ENCODE assay signal across 29 cellular contexts in the genomic region with DNA sequence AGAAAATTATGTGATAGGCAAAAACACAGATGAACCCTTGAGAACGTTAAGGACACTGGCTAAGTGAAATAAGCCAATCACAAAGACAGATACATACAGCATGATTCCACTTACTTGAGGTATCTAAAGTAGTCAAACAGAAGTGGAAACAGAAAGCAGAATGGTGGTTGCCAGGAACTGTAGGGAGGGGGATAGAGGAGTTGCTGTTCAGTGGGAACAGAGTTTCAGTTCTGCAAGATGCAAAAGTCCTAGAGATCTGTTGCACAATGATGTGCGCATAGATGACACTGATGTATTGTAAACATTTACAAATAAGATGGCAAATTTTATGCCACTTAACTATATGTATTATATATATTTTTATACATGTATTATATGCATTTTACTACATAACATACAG. TPM values are rescaled to one million over a fixed set of nuclear protein-coding genes. Genes with fewer than 3 reads are reported as not detected.
DNase-seq lines count a peak whose midpoint lies in the region; ATAC-seq and TF ChIP-seq lines count a peak whose summit lies in the region.
"Had no signal": no experiment of that assay in that cellular context is flagged by ENCODE, and none has a peak within 500 bp of the region (broad histone marks: within the 10 kb centered on the region; RNA-seq: fewer than 3 reads in every experiment).

No MANE protein-coding gene starts in this region.

- no peak overlapping the region for H3K4me3 Mint-ChIP-seq in CD14-positive monocyte
- H3K4me3 Mint-ChIP-seq: activated CD4-positive, alpha-beta memory T cell treated with anti-CD3 and anti-CD28 coated beads for 36 hours; activated naive CD4-positive, alpha-beta T cell treated with anti-CD3 and anti-CD28 coated beads, Interleukin-2, amount 10 ng/mL, durations not matched to agents 7 days and 5 days; CD8-positive, alpha-beta T cell; central memory CD8-positive, alpha-beta T cell; dendritic cell treated with granulocyte-macrophage colony-stimulating factor and Interleukin-4, amounts not matched to agents 40 ng/mL and 50 ng/mL, for 4 days; IgD-negative memory B cell had no signal

- peaks cover 17% of the 10 kb centered on the region for H3K4me1 Mint-ChIP-seq in CD14-positive monocyte
- H3K4me1 Mint-ChIP-seq: activated naive CD4-positive, alpha-beta T cell treated with anti-CD3 and anti-CD28 coated beads, Interleukin-2, amount 10 ng/mL, durations not matched to agents 7 days and 5 days; central memory CD8-positive, alpha-beta T cell; IgD-negative memory B cell had no signal

- 78% methylated on average over 2 of the region's 2 CpGs for WGBS in esophagus muscularis mucosa

- peak overlapping the region in 4 of 7 donors; percentile 19 to 82 (median 58) for H3K27ac Mint-ChIP-seq in CD14-positive monocyte
- H3K27ac Mint-ChIP-seq: activated CD4-positive, alpha-beta memory T cell treated with anti-CD3 and anti-CD28 coated beads for 36 hours; activated naive CD4-positive, alpha-beta T cell treated with anti-CD3 and anti-CD28 coated beads, Interleukin-2, amount 10 ng/mL, durations not matched to agents 7 days and 5 days; CD8-positive, alpha-beta T cell; dendritic cell treated with granulocyte-macrophage colony-stimulating factor and Interleukin-4, amounts not matched to agents 40 ng/mL and 50 ng/mL, for 4 days; IgD-negative memory B cell; progenitor cell of endocrine pancreas had no signal

- H3K9me3 Mint-ChIP-seq in CD14-positive monocyte = peaks cover 0 to 7% (median 0%) of the 10 kb centered on the region in 7 donors
- H3K9me3 Mint-ChIP-seq: activated naive CD4-positive, alpha-beta T cell treated with anti-CD3 and anti-CD28 coated beads, Interleukin-2, amount 10 ng/mL, durations not matched to agents 7 days and 5 days; central memory CD8-positive, alpha-beta T cell; dendritic cell treated with granulocyte-macrophage colony-stimulating factor and Interleukin-4, amounts not matched to agents 40 ng/mL and 50 ng/mL, for 4 days had no signal

- TF ChIP-seq CTCF in CD14-positive monocyte (IDR thresholded peaks at IDR 0.05) (no peak), esophagus muscularis mucosa (IDR thresholded peaks at IDR 0.05) (no peak)

- H3K9me3 ChIP-seq in esophagus muscularis mucosa = peaks cover 0 to 6% (median 2%) of the 10 kb centered on the region in 4 donors
- H3K9me3 ChIP-seq: adrenal gland, neutrophil, right lobe of liver, thyroid gland had no signal

- intact Hi-C loops in CD14-positive monocyte (cut with micrococcal nuclease) = no loop called here
- intact Hi-C loops in esophagus muscularis mucosa (cut with DNase I) = no loop called here

- TF ChIP-seq EP300 in esophagus muscularis mucosa (IDR thresholded peaks at IDR 0.05) = no peak

- H3K36me3 Mint-ChIP-seq in CD14-positive monocyte = peaks cover 0 to 3% of the 10 kb centered on the region in 2 donors
- H3K36me3 Mint-ChIP-seq: activated naive CD4-positive, alpha-beta T cell treated with anti-CD3 and anti-CD28 coated beads, Interleukin-2, amount 10 ng/mL, durations not matched to agents 7 days and 5 days; CD8-positive, alpha-beta T cell had no signal

- no peaks in the 10 kb centered on the region for H3K4me1 ChIP-seq in esophagus muscularis mucosa
- H3K4me1 ChIP-seq: adrenal gland, right lobe of liver, thyroid gland had no signal

- H3K27me3 ChIP-seq in esophagus muscularis mucosa = no peaks in the 10 kb centered on the region
- no peaks in the 10 kb centered on the region for H3K27me3 ChIP-seq in H7 (ENCODE audit: control insufficient read depth, insufficient read depth, low read length)
- H3K27me3 ChIP-seq: adrenal gland, neutrophil, right lobe of liver, thyroid gland had no signal

- H3K36me3 ChIP-seq in esophagus muscularis mucosa (no peaks in the 10 kb centered on the region), H7 (replicated peaks; ENCODE audit: control insufficient read depth, insufficient read depth, low read length) (no peaks in the 10 kb centered on the region)
- H3K36me3 ChIP-seq: adrenal gland, left ventricle myocardium inferior, neutrophil, right lobe of liver, thyroid gland had no signal

- H3K4me3 ChIP-seq in esophagus muscularis mucosa (no peak overlapping the region), H7 (ENCODE audit: insufficient read depth, low read depth, low read length) (no peak overlapping the region)
- H3K4me3 ChIP-seq: A549, adrenal gland, GM23248, left ventricle myocardium inferior, right lobe of liver, thyroid gland had no signal

- peaks cover 2 to 10% (median 6%) of the 10 kb centered on the region in 3 donors for H3K27me3 Mint-ChIP-seq in CD14-positive monocyte (ENCODE audit: low read depth in 3 of 3)
- H3K27me3 Mint-ChIP-seq: activated CD4-positive, alpha-beta memory T cell treated with anti-CD3 and anti-CD28 coated beads for 36 hours; central memory CD8-positive, alpha-beta T cell; IgD-negative memory B cell; progenitor cell of endocrine pancreas had no signal

- peak; percentile 41 for ATAC-seq in HG02981 (IDR thresholded peaks at IDR 0.05; ENCODE audit: unreplicated experiment)
- ATAC-seq in GM19467 (IDR thresholded peaks at IDR 0.05; ENCODE audit: unreplicated experiment) = no peak
- ATAC-seq: A549; CD8-positive, alpha-beta T cell; esophagus mucosa had no signal

- no peak overlapping the region for H3K27ac ChIP-seq in esophagus muscularis mucosa (replicated peaks in 1 of 4)
- H3K27ac ChIP-seq: A549, adrenal gland, GM23248, left ventricle myocardium inferior, neutrophil, right lobe of liver, thyroid gland had no signal

- TF ChIP-seq POLR2A in esophagus muscularis mucosa (IDR thresholded peaks at IDR 0.05; ENCODE audit: low read depth) = no peak

- no peak for DNase-seq in CD14-positive monocyte (ENCODE audit: low spot score)
- peak; percentile 81 to 94 for DNase-seq in NOMO-1 (lab: John Stamatoyannopoulos, UW; ENCODE audit: unreplicated experiment in 2 of 2)
- DNase-seq in esophagus muscularis mucosa (ENCODE audit: extremely low spot score) = peak; percentile 7
- DNase-seq in NCI-H1092 (lab: John Stamatoyannopoulos, UW) = no peak
- DNase-seq in EL = no peak
- no peak for DNase-seq in H7
- DNase-seq: activated CD4-positive, alpha-beta memory T cell treated with anti-CD3 and anti-CD28 coated beads for 36 hours; activated CD4-positive, CD25-positive, alpha-beta regulatory T cell treated with anti-CD3 and anti-CD28 coated beads, Interleukin-2, amount 50 U/mL, for 72 hours; activated naive CD4-positive, alpha-beta T cell treated with anti-CD3 and anti-CD28 coated beads, Interleukin-2, amount 10 ng/mL, durations not matched to agents 7 days and 5 days; CD8-positive, alpha-beta T cell; foreskin fibroblast; GM23248; left ventricle myocardium inferior; NCI-H1930; NCI-H2171 treated with DMSO at 0.1 percent for 48 hours; NCI-H524 treated with DMSO at 0.1 percent for 48 hours; right lobe of liver; T-helper 2 cell; thyroid gland had no signal

RNA-seq across cellular contexts. Expression of gene POLE4, which starts 59.7 kb away (rescaled TPM):
- polyA plus RNA-seq in CD14-positive monocyte = 100 to 1,000 TPM; 304 to 345 TPM
- total RNA-seq in esophagus muscularis mucosa = 10 to 100 TPM; 22.0 to 35.9 (median 28.7) TPM
- total RNA-seq in H7 (2014; rRNA removed; shearing (Covaris generic)) = 5.2 and 13.8 TPM in 2 replicates

Comparison
In these comparisons a context has a peak if more than half of its experiments do, and no peak if none do; other contexts are left out.
1. DNase-seq: peak in NOMO-1 (2 of 2) and esophagus muscularis mucosa (single experiment); none in CD14-positive monocyte (single experiment), NCI-H1092 (single experiment), EL (single experiment) and H7 (single experiment).